In genomic region chrX:29172880-29173279, GRCh38 we compare ENCODE assay signal across 32 cellular contexts.
A peak's percentile ranks its signal among the peaks of the same experiment; 100 is the strongest.
DNase-seq lines count a peak whose midpoint lies in the region; ATAC-seq, FAIRE-seq and TF ChIP-seq lines count a peak whose summit lies in the region.
"Had no signal": no experiment of that assay in that cellular context is flagged by ENCODE, and none has a peak within 500 bp of the region (broad histone marks: within the 10 kb centered on the region; RNA-seq: fewer than 3 reads in every experiment).

No MANE protein-coding gene starts in this region.

- FAIRE-seq in endothelial cell of umbilical vein (lab: Jason Lieb, UNC) = no peak
- FAIRE-seq: bronchial epithelial cell, G401.6, small intestine had no signal

- no peaks in the 10 kb centered on the region for H3K9me3 ChIP-seq in endothelial cell of umbilical vein (replicated peaks; ENCODE audit: control insufficient read depth, insufficient read depth, low read length)
- H3K9me3 ChIP-seq: adrenal gland, BLaER1, Caco-2, colonic mucosa, ovary had no signal

- ATAC-seq in left ventricle myocardium superior (peak; percentile 63), Right ventricle myocardium superior (ENCODE audit: poor library complexity) (no peak)
- ATAC-seq: activated CD8-positive, alpha-beta T cell treated with anti-CD3 and anti-CD28 coated beads for 36 hours; effector memory CD8-positive, alpha-beta T cell; Panc1; stimulated activated naive B cell treated with anti-CD40 and anti-IgM and Interleukin-4, amounts not matched to agents 10 μg/mL and 1 μg/mL and 100 μg/mL, for 72 hours had no signal

- dilution Hi-C loops in endothelial cell of umbilical vein (cut with MboI; ENCODE audit: extremely low pct_ligation_motif_present, low sequenced_read_pairs) = no loop called here

- peak overlapping the region; percentile 44 for H2AFZ ChIP-seq in endothelial cell of umbilical vein (ENCODE audit: low read depth, low read length)

- intact Hi-C loops in left ventricle myocardium superior (cut with micrococcal nuclease) (no loop called here), Right ventricle myocardium superior (cut with DNase I) (no loop called here), endothelial cell of umbilical vein (cut with micrococcal nuclease) (no loop called here)

- DNase-seq in left ventricle myocardium superior (no peak), Right ventricle myocardium superior (no peak), NCI-H226 (peak; percentile 48), endothelial cell of umbilical vein (ENCODE audit: low read depth, low spot score) (peak; percentile 53), skeletal muscle cell (ENCODE audit: low read depth) (peak; percentile 21), NCI-H1694 treated with DMSO at 0.1 percent for 48 hours (lab: John Stamatoyannopoulos, UW) (no peak), NCI-H1436 treated with DMSO at 0.1 percent for 48 hours (lab: John Stamatoyannopoulos, UW) (no peak), NCI-H1930 (lab: John Stamatoyannopoulos, UW) (no peak)
- DNase-seq: activated CD8-positive, alpha-beta memory T cell treated with anti-CD3 and anti-CD28 coated beads, Interleukin-2, amount 50 U/mL, for 48 hours; activated CD8-positive, alpha-beta T cell treated with anti-CD3 and anti-CD28 coated beads for 36 hours; activated naive CD4-positive, alpha-beta T cell treated with anti-CD3 and anti-CD28 coated beads, Interleukin-2, amount 10 ng/mL, durations not matched to agents 7 days and 5 days; adrenal gland; Caco-2; colonic mucosa; DMS53; effector memory CD8-positive, alpha-beta T cell; erythroblast; foreskin melanocyte; KG1; NCI-H1417; NCI-H2081 treated with DMSO at 0.1 percent for 48 hours; NCI-H345; ovary; SHP77 treated with DMSO at 0.1 percent for 48 hours; small intestine; stimulated activated naive B cell treated with anti-CD40 and anti-IgM and Interleukin-4, amounts not matched to agents 10 μg/mL and 1 μg/mL and 100 μg/mL, for 72 hours; substantia nigra; trophoblast cell had no signal

- no peak overlapping the region for H3K4me3 ChIP-seq in endothelial cell of umbilical vein (replicated peaks in 1 of 3; ENCODE audit: insufficient read depth in 1 of 3, low read depth in 1 of 3, low read length in 3 of 3)
- no peak overlapping the region for H3K4me3 ChIP-seq in skeletal muscle cell (ENCODE audit: low read depth, low read length)
- H3K4me3 ChIP-seq: adrenal gland, BLaER1, colonic mucosa, ovary had no signal

- TF ChIP-seq POLR2A in endothelial cell of umbilical vein (IDR thresholded peaks at IDR 0.05; ENCODE audit: low read depth, low read length) = no peak

- H3K27me3 ChIP-seq in endothelial cell of umbilical vein (ENCODE audit: control insufficient read depth in 2 of 2, insufficient read depth in 2 of 2, low read length in 2 of 2) = no peaks in the 10 kb centered on the region
- H3K27me3 ChIP-seq: adrenal gland, BLaER1, colonic mucosa, ovary had no signal

- peak overlapping the region; percentile 72 for H3K27ac ChIP-seq in endothelial cell of umbilical vein (ENCODE audit: insufficient read depth, low read depth, low read length)
- H3K27ac ChIP-seq: adrenal gland, BLaER1, colonic mucosa, ovary had no signal

- H3K36me3 ChIP-seq in endothelial cell of umbilical vein (ENCODE audit: control insufficient read depth in 2 of 2, extremely low read depth in 1 of 2, insufficient read depth in 2 of 2, low read length in 2 of 2) = no peaks in the 10 kb centered on the region
- H3K36me3 ChIP-seq: adrenal gland, BLaER1, colonic mucosa, ovary had no signal

- POLR2A ChIA-PET in endothelial cell of umbilical vein (lab: Charles Lee) = no interaction called here

- TF ChIP-seq CTCF in endothelial cell of umbilical vein (IDR thresholded peaks at IDR 0.05; ENCODE audit: extremely low read depth in 1 of 2, insufficient read depth in 1 of 2, low read depth in 1 of 2, low read length in 2 of 2) = no peak

- no peaks in the 10 kb centered on the region for H3K9me1 ChIP-seq in endothelial cell of umbilical vein (replicated peaks; ENCODE audit: control insufficient read depth, extremely low read depth, insufficient read depth, low read length)

- H3K79me2 ChIP-seq in endothelial cell of umbilical vein (ENCODE audit: control insufficient read depth, insufficient read depth, low read length) = no peaks in the 10 kb centered on the region

- no TSS peak for BruUV-seq in endothelial cell of umbilical vein (replicated peaks; lab: Mats Ljungman, UMichigan)

- peaks cover 8% of the 10 kb centered on the region for H3K4me1 ChIP-seq in endothelial cell of umbilical vein (ENCODE audit: control insufficient read depth, extremely low read depth, insufficient read depth, low read length)
- H3K4me1 ChIP-seq: adrenal gland, Caco-2, colonic mucosa had no signal

- CTCF ChIA-PET in endothelial cell of umbilical vein (lab: Charles Lee) = no interaction called here

- no peaks in the 10 kb centered on the region for H4K20me1 ChIP-seq in endothelial cell of umbilical vein (replicated peaks; ENCODE audit: control insufficient read depth, extremely low read depth, insufficient read depth, low read length)
- H4K20me1 ChIP-seq: BLaER1 had no signal

- H3K4me2 ChIP-seq in endothelial cell of umbilical vein (ENCODE audit: insufficient read depth, low read length) = no peak overlapping the region
- H3K4me2 ChIP-seq: BLaER1 had no signal

- H3K9ac ChIP-seq in endothelial cell of umbilical vein (replicated peaks; ENCODE audit: extremely low read depth, insufficient read depth, low read length) = no peak overlapping the region
- H3K9ac ChIP-seq: BLaER1 had no signal

TF ChIP-seq in endothelial cell of umbilical vein, 7 proteins besides CTCF, POLR2A, EP300 and RAD21:
- TF ChIP-seq FOS (IDR thresholded peaks at IDR 0.05; ENCODE audit: borderline replicate concordance, insufficient read depth, low read length) (peak; percentile 28), MYC (IDR thresholded peaks at IDR 0.05; ENCODE audit: low read depth, low read length) (no peak), EZH2 (IDR thresholded peaks at IDR 0.05; ENCODE audit: borderline replicate concordance, low read depth, low read length, severe bottlenecking) (no peak), JUN (IDR thresholded peaks at IDR 0.05; ENCODE audit: borderline replicate concordance, insufficient read depth, insufficient read length, low read depth) (peak; percentile 49), POLR2AphosphoS5 (IDR thresholded peaks at IDR 0.05; ENCODE audit: insufficient read depth, low read depth, low read length) (no peak), GATA2 (IDR thresholded peaks at IDR 0.05; ENCODE audit: insufficient read depth, insufficient read length, low read depth, low read length) (no peak)
- TF ChIP-seq, protein P1, sequence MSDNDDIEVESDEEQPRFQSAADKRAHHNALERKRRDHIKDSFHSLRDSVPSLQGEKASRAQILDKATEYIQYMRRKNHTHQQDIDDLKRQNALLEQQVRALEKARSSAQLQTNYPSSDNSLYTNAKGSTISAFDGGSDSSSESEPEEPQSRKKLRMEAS (IDR thresholded peaks at IDR 0.05; ENCODE audit: insufficient read depth, insufficient read length) = no peak

Comparison
In these comparisons a context has a peak if more than half of its experiments do, and no peak if none do; other contexts are left out.
1. DNase-seq: peak in NCI-H226 (single experiment), endothelial cell of umbilical vein (single experiment) and skeletal muscle cell (single experiment); none in left ventricle myocardium superior (single experiment), Right ventricle myocardium superior (single experiment), NCI-H1694 treated with DMSO at 0.1 percent for 48 hours (single experiment), NCI-H1436 treated with DMSO at 0.1 percent for 48 hours (single experiment) and NCI-H1930 (0 of 2).